ENCODE assay signal across 8 cellular contexts in genomic region chr12:1630081-1630826, GRCh38. TPM values are rescaled to one million over a fixed set of nuclear protein-coding genes. Genes with fewer than 3 reads are reported as not detected.
A peak's percentile ranks its signal among the peaks of the same experiment; 100 is the strongest.
DNase-seq lines count a peak whose midpoint lies in the region; ATAC-seq and TF ChIP-seq lines count a peak whose summit lies in the region.

No MANE protein-coding gene starts in this region.

- H3K27ac ChIP-seq in body of pancreas (no peak overlapping the region), skin epidermis (peak overlapping the region in 5 of 21 experiments; percentile 7 to 49 (median 40))

- no peaks in the 10 kb centered on the region for H3K27me3 ChIP-seq in body of pancreas

- no peaks in the 10 kb centered on the region for H3K9me3 ChIP-seq in body of pancreas

- H3K4me3 ChIP-seq in body of pancreas (peak overlapping the region in 1 of 2 donors; percentile 4), skin epidermis (peak overlapping the region; percentile 19 to 58 (median 34))

- peaks cover 25% of the 10 kb centered on the region for H3K4me1 ChIP-seq in body of pancreas

- no peaks in the 10 kb centered on the region for H3K36me3 ChIP-seq in body of pancreas (replicated peaks in 1 of 2; ENCODE audit: insufficient read depth in 1 of 2, low read depth in 2 of 2)

- intact Hi-C loops in activated CD4-positive, alpha-beta T cell treated with anti-CD3 and anti-CD28 coated beads, Interleukin-2, amount 10 ng/mL, durations not matched to agents 24 days and 14 days (cut with micrococcal nuclease): no loop called here
- intact Hi-C loops in body of pancreas (cut with DNase I): no loop called here

- H3K4me3 Mint-ChIP-seq in activated CD4-positive, alpha-beta T cell treated with anti-CD3 and anti-CD28 coated beads, Interleukin-2, amount 10 ng/mL, durations not matched to agents 24 days and 14 days: peak overlapping the region; percentile 39

- 2 to 30% methylated on average over 5 to 60 of the region's 60 CpGs for WGBS in body of pancreas, 2 donors

- ATAC-seq in body of pancreas: peak; percentile 41

- no peaks in the 10 kb centered on the region for H3K9me3 Mint-ChIP-seq in activated CD4-positive, alpha-beta T cell treated with anti-CD3 and anti-CD28 coated beads, Interleukin-2, amount 10 ng/mL, durations not matched to agents 24 days and 14 days

- peaks cover 75% of the 10 kb centered on the region for H3K27me3 Mint-ChIP-seq in activated CD4-positive, alpha-beta T cell treated with anti-CD3 and anti-CD28 coated beads, Interleukin-2, amount 10 ng/mL, durations not matched to agents 24 days and 14 days

- TF ChIP-seq POLR2A in body of pancreas (IDR thresholded peaks at IDR 0.05): no peak

- DNase-seq in activated CD4-positive, alpha-beta T cell treated with anti-CD3 and anti-CD28 coated beads, Interleukin-2, amount 10 ng/mL, durations not matched to agents 24 days and 14 days: peak; percentile 69
- DNase-seq in activated CD4-positive, alpha-beta T cell treated with anti-CD3 and anti-CD28 coated beads for 4 hours: no peak
- DNase-seq in NOMO-1 treated with DMSO at 0.1 percent for 48 hours (lab: John Stamatoyannopoulos, UW; ENCODE audit: unreplicated experiment): peak; percentile 11
- peak; percentile 30 to 60 (median 49) for DNase-seq in body of pancreas
- DNase-seq in iPS-NIHi11 (ENCODE audit: low spot score): peak; percentile 53
- DNase-seq in NAMALWA (ENCODE audit: low spot score): no peak
- no peak for DNase-seq in stimulated activated naive CD4-positive, alpha-beta T cell treated with Interleukin-2 at 50 U/mL for 16 hours (lab: John Stamatoyannopoulos, UW)

- peak in 3 of 7 experiments; percentile 19 to 21 (median 20) for TF ChIP-seq CTCF in body of pancreas (IDR thresholded peaks at IDR 0.05)

- no peak overlapping the region for H3K27ac Mint-ChIP-seq in activated CD4-positive, alpha-beta T cell treated with anti-CD3 and anti-CD28 coated beads, Interleukin-2, amount 10 ng/mL, durations not matched to agents 24 days and 14 days

- H3K36me3 Mint-ChIP-seq in activated CD4-positive, alpha-beta T cell treated with anti-CD3 and anti-CD28 coated beads, Interleukin-2, amount 10 ng/mL, durations not matched to agents 24 days and 14 days (ENCODE audit: low read depth): no peaks in the 10 kb centered on the region

- H3K4me1 Mint-ChIP-seq in activated CD4-positive, alpha-beta T cell treated with anti-CD3 and anti-CD28 coated beads, Interleukin-2, amount 10 ng/mL, durations not matched to agents 24 days and 14 days: peaks cover 12% of the 10 kb centered on the region

RNA-seq across cellular contexts. Expression of gene WNT5B, which starts 1.2 kb away (rescaled TPM):
- 0.76 and 0.89 TPM in 2 replicates for total RNA-seq in activated CD4-positive, alpha-beta T cell treated with anti-CD3 and anti-CD28 coated beads, Interleukin-2, amount 10 ng/mL, durations not matched to agents 24 days and 14 days
- total RNA-seq in body of pancreas: not detected

RNA-seq across cellular contexts. Expression of gene FBXL14, which starts 35.9 kb away (rescaled TPM):
- total RNA-seq in activated CD4-positive, alpha-beta T cell treated with anti-CD3 and anti-CD28 coated beads, Interleukin-2, amount 10 ng/mL, durations not matched to agents 24 days and 14 days: 17.4 and 18.8 TPM in 2 replicates
- 1 to 10 TPM; 4.6 to 9.9 TPM for total RNA-seq in body of pancreas

Comparison
In these comparisons a context has a peak if more than half of its experiments do, and no peak if none do; other contexts are left out.
1. DNase-seq: peak in activated CD4-positive, alpha-beta T cell treated with anti-CD3 and anti-CD28 coated beads, Interleukin-2, amount 10 ng/mL, durations not matched to agents 24 days and 14 days (single experiment), NOMO-1 treated with DMSO at 0.1 percent for 48 hours (single experiment), body of pancreas (4 of 4) and iPS-NIHi11 (single experiment); none in activated CD4-positive, alpha-beta T cell treated with anti-CD3 and anti-CD28 coated beads for 4 hours (0 of 2), NAMALWA (single experiment) and stimulated activated naive CD4-positive, alpha-beta T cell treated with Interleukin-2 at 50 U/mL for 16 hours (single experiment).